In genomic region chr22:24201681-24202590, GRCh38 we compare ENCODE assay signal across 21 cellular contexts. TPM values are rescaled to one million over a fixed set of nuclear protein-coding genes. Genes with fewer than 3 reads are reported as not detected.
DNase-seq lines count a peak whose midpoint lies in the region; ATAC-seq and TF ChIP-seq lines count a peak whose summit lies in the region.
"Had no signal": no experiment of that assay in that cellular context is flagged by ENCODE, and none has a peak within 500 bp of the region (broad histone marks: within the 10 kb centered on the region; RNA-seq: fewer than 3 reads in every experiment).

No MANE protein-coding gene starts in this region.

- intact Hi-C loops in thyroid gland (cut with DNase I), result no loop called here

- H3K36me3 Mint-ChIP-seq in mesothelial cell of epicardium, result no peaks in the 10 kb centered on the region
- H3K36me3 Mint-ChIP-seq: activated naive CD4-positive, alpha-beta T cell treated with anti-CD3 and anti-CD28 coated beads, Interleukin-2, amount 50 U/mL, for 72 hours had no signal

- TF ChIP-seq CTCF in brain microvascular endothelial cell (IDR thresholded peaks at IDR 0.05; ENCODE audit: low read depth, low read length, missing control alignments), result no peak
- no peak for TF ChIP-seq CTCF in mesothelial cell of epicardium (IDR thresholded peaks at IDR 0.05; ENCODE audit: unreplicated experiment)
- no peak for TF ChIP-seq CTCF in thyroid gland (IDR thresholded peaks at IDR 0.05)

- H3K4me3 ChIP-seq in brain microvascular endothelial cell (ENCODE audit: low read depth, low read length), result no peak overlapping the region
- H3K4me3 ChIP-seq in thyroid gland (replicated peaks in 1 of 3), result no peak overlapping the region
- H3K4me3 ChIP-seq: SJSA1 had no signal

- peaks cover 22 to 48% of the 10 kb centered on the region in 2 donors for H3K4me1 ChIP-seq in thyroid gland

- no peaks in the 10 kb centered on the region for H3K36me3 ChIP-seq in brain microvascular endothelial cell (replicated peaks)
- H3K36me3 ChIP-seq in thyroid gland, result no peaks in the 10 kb centered on the region
- H3K36me3 ChIP-seq: SJSA1 had no signal

- H3K9me3 Mint-ChIP-seq in mesothelial cell of epicardium, result peaks cover 19% of the 10 kb centered on the region
- H3K9me3 Mint-ChIP-seq: activated naive CD4-positive, alpha-beta T cell treated with anti-CD3 and anti-CD28 coated beads, Interleukin-2, amount 50 U/mL, for 72 hours had no signal

- no peaks in the 10 kb centered on the region for H3K27me3 Mint-ChIP-seq in mesothelial cell of epicardium (ENCODE audit: low read depth)

- no peak for ATAC-seq in GM18909 (IDR thresholded peaks at IDR 0.05; ENCODE audit: poor library complexity, unreplicated experiment)
- ATAC-seq: activated CD8-positive, alpha-beta memory T cell treated with anti-CD3 and anti-CD28 coated beads, Interleukin-2, amount 10 ng/mL, durations not matched to agents 7 days and 5 days; activated naive CD4-positive, alpha-beta T cell treated with anti-CD3 and anti-CD28 coated beads, Interleukin-2, amount 50 U/mL, for 72 hours; left lobe of liver; T-helper 17 cell had no signal

- TF ChIP-seq POLR2A in thyroid gland (IDR thresholded peaks at IDR 0.05), result no peak

- DNase-seq in EH (ENCODE audit: low read depth), result peak; percentile 17
- DNase-seq in M059J (ENCODE audit: low read depth), result peak; percentile 57
- DNase-seq in brain microvascular endothelial cell, result peak; percentile 41
- DNase-seq in mesothelial cell of epicardium (ENCODE audit: low spot score in 2 of 2, unreplicated experiment in 2 of 2), result no peak
- no peak for DNase-seq in thyroid gland
- no peak for DNase-seq in activated naive CD4-positive, alpha-beta T cell treated with anti-CD3 and anti-CD28 coated beads, Interleukin-2, amount 50 U/mL, for 16 hours
- no peak for DNase-seq in NCI-H526 treated with DMSO at 0.1 percent for 48 hours (lab: John Stamatoyannopoulos, UW)
- DNase-seq: activated CD4-positive, alpha-beta T cell treated with anti-CD3 and anti-CD28 coated beads for 48 hours; activated CD8-positive, alpha-beta memory T cell treated with anti-CD3 and anti-CD28 coated beads, Interleukin-2, amount 10 ng/mL, durations not matched to agents 7 days and 5 days; HCEC 1CT; head of caudate nucleus; Karpas-422; NCI-H1092; NCI-H2029; T-helper 17 cell had no signal

- H3K27ac Mint-ChIP-seq in mesothelial cell of epicardium, result peak overlapping the region; percentile 67
- H3K27ac Mint-ChIP-seq: activated CD8-positive, alpha-beta memory T cell treated with anti-CD3 and anti-CD28 coated beads, Interleukin-2, amount 10 ng/mL, durations not matched to agents 7 days and 5 days; activated naive CD4-positive, alpha-beta T cell treated with anti-CD3 and anti-CD28 coated beads, Interleukin-2, amount 50 U/mL, for 72 hours; nephron; T-helper 17 cell had no signal

- WGBS in thyroid gland, 2 donors, result 96 to 97% methylated on average over 25 of the region's 25 CpGs

- H3K9me3 ChIP-seq in thyroid gland, result no peaks in the 10 kb centered on the region
- H3K9me3 ChIP-seq: SJSA1 had no signal

- no peaks in the 10 kb centered on the region for H3K27me3 ChIP-seq in brain microvascular endothelial cell (replicated peaks)
- H3K27me3 ChIP-seq in thyroid gland, result no peaks in the 10 kb centered on the region
- H3K27me3 ChIP-seq: SJSA1 had no signal

- in situ Hi-C loops in brain microvascular endothelial cell (cut with HindIII; ENCODE audit: low pct_ligation_motif_present, low sequenced_read_pairs), result no loop called here

- peaks cover 24% of the 10 kb centered on the region for H3K4me1 Mint-ChIP-seq in mesothelial cell of epicardium

- no peak overlapping the region for H3K4me3 Mint-ChIP-seq in mesothelial cell of epicardium
- H3K4me3 Mint-ChIP-seq: activated CD8-positive, alpha-beta memory T cell treated with anti-CD3 and anti-CD28 coated beads, Interleukin-2, amount 10 ng/mL, durations not matched to agents 7 days and 5 days; nephron; T-helper 17 cell had no signal

- H3K27ac ChIP-seq in brain microvascular endothelial cell, result no peak overlapping the region
- H3K27ac ChIP-seq in thyroid gland, result no peak overlapping the region
- H3K27ac ChIP-seq: C4-2B had no signal

RNA-seq across cellular contexts. Expression of gene SUSD2, which starts 20.6 kb away (rescaled TPM):
- 0.15 TPM in 1 of 2 replicates, not detected in the other for total RNA-seq in M059J (2014; rRNA removed; shearing (Covaris generic))
- total RNA-seq in mesothelial cell of epicardium (0.91 to 1.4 TPM (median 1.2 TPM) in 3 replicates), thyroid gland (10 to 100 TPM in 3 of 4 donors, 1 to 10 TPM in 1; 9.5 to 22.5 (median 15.1) TPM)

RNA-seq across cellular contexts. Expression of gene GGT5, which starts 42.9 kb away (rescaled TPM):
- not detected in 2 replicates for total RNA-seq in M059J (2014; rRNA removed; shearing (Covaris generic))
- 2.9 to 4.1 TPM (median 3.6 TPM) in 3 replicates for total RNA-seq in mesothelial cell of epicardium
- total RNA-seq in thyroid gland, result 10 to 100 TPM; 59.0 to 99.3 (median 86.3) TPM
- total RNA-seq: T-helper 17 cell had no signal

Comparison
In these comparisons a context has a peak if more than half of its experiments do, and no peak if none do; other contexts are left out.
1. DNase-seq: peak in EH (single experiment), M059J (single experiment) and brain microvascular endothelial cell (single experiment); none in mesothelial cell of epicardium (0 of 2), thyroid gland (0 of 2), activated naive CD4-positive, alpha-beta T cell treated with anti-CD3 and anti-CD28 coated beads, Interleukin-2, amount 50 U/mL, for 16 hours (single experiment) and NCI-H526 treated with DMSO at 0.1 percent for 48 hours (single experiment).
2. RNA of gene GGT5, which starts 42.9 kb away (total RNA-seq): 59.0 to 99.3 TPM in thyroid gland; 2.9 to 4.1 TPM in mesothelial cell of epicardium and not detected in M059J; every median in the first group is over 10 times any median in the second.